ENCODE assay signal across 1 cellular context in genomic region chr19:36378625-36379509, GRCh38.
A peak's percentile ranks its signal among the peaks of the same experiment; 100 is the strongest.
TF ChIP-seq lines count a peak whose summit lies in the region.

TSS of gene ZFP14 (minus strand) at chr19:36379201. CDS start at chr19:36367892, 11,309 bp downstream.

TF ChIP-seq in HEK293, 187 proteins besides CTCF, POLR2A, EP300 and RAD21 (continued from another document and continues in another):
- TF ChIP-seq ZNF830 (tag by site-specific recombination; IDR thresholded peaks at IDR 0.05; ENCODE audit: low read depth) (no peak), ZFHX2 (tag by site-specific recombination; conservative IDR thresholded peaks at IDR 0.05) (peak; percentile 99), ZBTB20 (tag by site-specific recombination; IDR thresholded peaks at IDR 0.05) (peak; percentile 100), ZNF623 (tag by site-specific recombination; IDR thresholded peaks at IDR 0.05) (no peak), ZNF560 (tag by site-specific recombination; IDR thresholded peaks at IDR 0.05; ENCODE audit: borderline replicate concordance) (peak; percentile 95), RBAK (tag by site-specific recombination; IDR thresholded peaks at IDR 0.05) (peak; percentile 21), ZNF510 (tag by site-specific recombination; IDR thresholded peaks at IDR 0.05; ENCODE audit: insufficient replicate concordance) (no peak), ZNF391 (tag by site-specific recombination; IDR thresholded peaks at IDR 0.05; ENCODE audit: borderline replicate concordance, low read depth) (peak; percentile 63; the same call in 1 of the 2 replicates), ZNF776 (tag by site-specific recombination; IDR thresholded peaks at IDR 0.05; ENCODE audit: borderline replicate concordance) (no peak), HIC1 (tag by site-specific recombination; IDR thresholded peaks at IDR 0.05) (peak; percentile 52; the same call in 1 of the 2 replicates), ZNF624 (tag by site-specific recombination; IDR thresholded peaks at IDR 0.05) (no peak), ZNF335 (tag by site-specific recombination; conservative IDR thresholded peaks at IDR 0.05) (peak; percentile 99), ZNF791 (tag by site-specific recombination; IDR thresholded peaks at IDR 0.05) (no peak), ZNF449 (tag by site-specific recombination; IDR thresholded peaks at IDR 0.05) (peak; percentile 79; the same call in 1 of the 2 replicates), KLF17 (tag by site-specific recombination; IDR thresholded peaks at IDR 0.05) (peak; percentile 83), ZNF48 (tag by site-specific recombination; IDR thresholded peaks at IDR 0.05) (no peak), ZBTB10 (tag by site-specific recombination; IDR thresholded peaks at IDR 0.05) (peak; percentile 97), ZBTB7A (tag by site-specific recombination; IDR thresholded peaks at IDR 0.05; ENCODE audit: low read depth) (0 out of 2 replicates have a peak, but pooled peaks have one; percentile 32), ZBTB6 (tag by site-specific recombination; IDR thresholded peaks at IDR 0.05) (no peak; the same call in 1 of the 2 replicates), SP7 (tag by site-specific recombination; IDR thresholded peaks at IDR 0.05) (peak; percentile 90), ZFP69B (tag by site-specific recombination; IDR thresholded peaks at IDR 0.05) (peak; percentile 53), BCL11A (tag by site-specific recombination; IDR thresholded peaks at IDR 0.05; ENCODE audit: low read depth) (no peak; the same call in 1 of the 2 replicates), ZNF324 (tag by site-specific recombination; IDR thresholded peaks at IDR 0.05) (peak; percentile 82), SP2 (tag by site-specific recombination; IDR thresholded peaks at IDR 0.05) (peak; percentile 80), ZNF221 (tag by site-specific recombination; IDR thresholded peaks at IDR 0.05; ENCODE audit: borderline replicate concordance) (0 out of 2 replicates have a peak, but pooled peaks have one; percentile 53), ZNF544 (tag by site-specific recombination; IDR thresholded peaks at IDR 0.05) (no peak), ZNF26 (tag by site-specific recombination; IDR thresholded peaks at IDR 0.05) (no peak), GLI4 (tag by site-specific recombination; IDR thresholded peaks at IDR 0.05) (no peak), KLF7 (tag by site-specific recombination; IDR thresholded peaks at IDR 0.05; ENCODE audit: borderline replicate concordance) (peak; percentile 33; the same call in 1 of the 2 replicates), ZNF692 (tag by site-specific recombination; IDR thresholded peaks at IDR 0.05) (0 out of 2 replicates have a peak, but pooled peaks have one; percentile 78), ZBTB49 (tag by site-specific recombination; IDR thresholded peaks at IDR 0.05; ENCODE audit: low read depth) (no peak), KLF8 (tag by site-specific recombination; IDR thresholded peaks at IDR 0.05) (peak; percentile 82), PRDM10 (tag by site-specific recombination; IDR thresholded peaks at IDR 0.05) (peak; percentile 100), ZNF76 (tag by site-specific recombination; IDR thresholded peaks at IDR 0.05; ENCODE audit: borderline replicate concordance, low read depth) (peak; percentile 98), ELK4 (IDR thresholded peaks at IDR 0.05; ENCODE audit: borderline replicate concordance, low read depth, low read length) (peak; percentile 47; the same call in 1 of the 2 replicates), ZNF548 (tag by site-specific recombination; IDR thresholded peaks at IDR 0.05) (no peak), GLIS2 (tag by site-specific recombination; IDR thresholded peaks at IDR 0.05) (peak; percentile 100), ZNF423 (tag by site-specific recombination; IDR thresholded peaks at IDR 0.05) (peak; percentile 34; the same call in 1 of the 2 replicates), ZNF610 (tag by site-specific recombination; IDR thresholded peaks at IDR 0.05; ENCODE audit: borderline replicate concordance) (peak; percentile 58; the same call in 1 of the 2 replicates), ZNF561 (tag by site-specific recombination; IDR thresholded peaks at IDR 0.05; ENCODE audit: borderline replicate concordance) (peak; percentile 98), ZNF24 (tag by site-specific recombination; IDR thresholded peaks at IDR 0.05) (peak; percentile 89)
